In the genomic region with DNA sequence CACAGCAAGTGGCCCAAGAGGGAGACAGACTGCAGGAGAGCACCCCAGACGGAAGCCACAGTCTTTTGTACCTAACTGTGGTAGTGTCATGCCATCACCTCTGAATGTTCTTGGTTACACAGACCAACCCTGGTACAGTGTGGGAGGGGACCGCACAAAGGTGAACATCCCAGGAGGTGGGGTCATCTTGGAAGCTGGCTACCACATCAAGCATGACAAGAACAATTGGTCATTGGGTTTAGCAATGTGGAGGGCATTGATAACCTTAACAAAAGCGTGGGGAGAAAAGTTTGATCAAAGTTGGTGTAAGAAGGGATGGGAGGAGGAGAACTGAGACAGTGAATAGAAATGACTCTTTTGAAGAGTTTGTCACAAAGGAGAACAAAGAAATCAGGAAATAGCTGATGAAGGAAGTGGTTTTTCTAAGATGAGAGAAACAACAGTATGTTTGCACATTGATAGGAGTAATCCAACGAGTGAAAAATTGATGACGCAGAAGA, we compare ENCODE assay signal across 12 cellular contexts.
DNase-seq lines count a peak whose midpoint lies in the region; ATAC-seq and TF ChIP-seq lines count a peak whose summit lies in the region.
"Had no signal": no experiment of that assay in that cellular context is flagged by ENCODE, and none has a peak within 500 bp of the region (broad histone marks: within the 10 kb centered on the region; RNA-seq: fewer than 3 reads in every experiment).

No MANE protein-coding gene starts in this region.

- no peaks in the 10 kb centered on the region for H3K27me3 ChIP-seq in CD8-positive, alpha-beta memory T cell (ENCODE audit: insufficient read depth, low read length, poor library complexity, severe bottlenecking)
- peaks cover 11% of the 10 kb centered on the region for H3K27me3 ChIP-seq in suprapubic skin
- H3K27me3 ChIP-seq: cardiac muscle cell had no signal

- H3K36me3 Mint-ChIP-seq in CD8-positive, alpha-beta memory T cell: no peaks in the 10 kb centered on the region
- no peaks in the 10 kb centered on the region for H3K36me3 Mint-ChIP-seq in activated CD4-positive, alpha-beta T cell treated with anti-CD3 and anti-CD28 coated beads, Interleukin-2, amount 10 ng/mL, durations not matched to agents 24 days and 14 days (ENCODE audit: low read depth)
- peaks cover 5% of the 10 kb centered on the region for H3K36me3 Mint-ChIP-seq in activated naive CD4-positive, alpha-beta T cell treated with anti-CD3 and anti-CD28 coated beads, Interleukin-2, amount 10 ng/mL, durations not matched to agents 7 days and 5 days
- no peaks in the 10 kb centered on the region for H3K36me3 Mint-ChIP-seq in osteocyte (ENCODE audit: unreplicated experiment)

- no peak for TF ChIP-seq POLR2A in suprapubic skin (IDR thresholded peaks at IDR 0.05)

- peaks cover 0 to 2% of the 10 kb centered on the region in 2 donors for H3K27me3 Mint-ChIP-seq in CD8-positive, alpha-beta memory T cell
- H3K27me3 Mint-ChIP-seq in activated CD4-positive, alpha-beta T cell treated with anti-CD3 and anti-CD28 coated beads, Interleukin-2, amount 10 ng/mL, durations not matched to agents 24 days and 14 days: no peaks in the 10 kb centered on the region
- no peaks in the 10 kb centered on the region for H3K27me3 Mint-ChIP-seq in activated naive CD4-positive, alpha-beta T cell treated with anti-CD3 and anti-CD28 coated beads, Interleukin-2, amount 10 ng/mL, durations not matched to agents 7 days and 5 days
- H3K27me3 Mint-ChIP-seq in osteocyte (ENCODE audit: unreplicated experiment): no peaks in the 10 kb centered on the region

- peaks cover 32 to 49% (median 34%) of the 10 kb centered on the region in 3 donors for H3K4me1 Mint-ChIP-seq in CD8-positive, alpha-beta memory T cell
- H3K4me1 Mint-ChIP-seq in activated CD4-positive, alpha-beta T cell treated with anti-CD3 and anti-CD28 coated beads, Interleukin-2, amount 10 ng/mL, durations not matched to agents 24 days and 14 days: peaks cover 46% of the 10 kb centered on the region
- peaks cover 36% of the 10 kb centered on the region for H3K4me1 Mint-ChIP-seq in activated naive CD4-positive, alpha-beta T cell treated with anti-CD3 and anti-CD28 coated beads, Interleukin-2, amount 10 ng/mL, durations not matched to agents 7 days and 5 days
- H3K4me1 Mint-ChIP-seq in osteocyte (ENCODE audit: unreplicated experiment): no peaks in the 10 kb centered on the region

- no peaks in the 10 kb centered on the region for H3K9me3 ChIP-seq in CD8-positive, alpha-beta memory T cell (ENCODE audit: low read length)
- no peaks in the 10 kb centered on the region for H3K9me3 ChIP-seq in suprapubic skin
- H3K9me3 ChIP-seq: sigmoid colon, thoracic aorta had no signal

- WGBS in suprapubic skin: 74% methylated on average over 4 of the region's 5 CpGs

- intact Hi-C loops in activated CD4-positive, alpha-beta T cell treated with anti-CD3 and anti-CD28 coated beads, Interleukin-2, amount 10 ng/mL, durations not matched to agents 24 days and 14 days (cut with micrococcal nuclease): loop anchor here (2.0 to 10.0 kb wide), 8 partner anchors 79 to 1221 kb away; a partner anchor contains a TSS

- no peaks in the 10 kb centered on the region for H3K9me3 Mint-ChIP-seq in CD8-positive, alpha-beta memory T cell
- no peaks in the 10 kb centered on the region for H3K9me3 Mint-ChIP-seq in activated CD4-positive, alpha-beta T cell treated with anti-CD3 and anti-CD28 coated beads, Interleukin-2, amount 10 ng/mL, durations not matched to agents 24 days and 14 days
- no peaks in the 10 kb centered on the region for H3K9me3 Mint-ChIP-seq in activated naive CD4-positive, alpha-beta T cell treated with anti-CD3 and anti-CD28 coated beads, Interleukin-2, amount 10 ng/mL, durations not matched to agents 7 days and 5 days
- no peaks in the 10 kb centered on the region for H3K9me3 Mint-ChIP-seq in osteocyte (ENCODE audit: unreplicated experiment)

- POLR2A ChIA-PET in CD8-positive, alpha-beta memory T cell (lab: Charles Lee): no interaction called here

- ATAC-seq in GM21723 (IDR thresholded peaks at IDR 0.05; ENCODE audit: unreplicated experiment) (no peak), HG03025 (IDR thresholded peaks at IDR 0.05; ENCODE audit: low FRiP score, unreplicated experiment) (no peak)

- no peaks in the 10 kb centered on the region for H3K36me3 ChIP-seq in CD8-positive, alpha-beta memory T cell (ENCODE audit: insufficient read depth, low read length)
- H3K36me3 ChIP-seq in suprapubic skin: no peaks in the 10 kb centered on the region
- H3K36me3 ChIP-seq: cardiac muscle cell, sigmoid colon, thoracic aorta had no signal

- TF ChIP-seq EP300 in suprapubic skin (IDR thresholded peaks at IDR 0.05): no peak

- peak overlapping the region; percentile 13 for H3K27ac ChIP-seq in CD8-positive, alpha-beta memory T cell (ENCODE audit: low read depth, low read length)
- H3K27ac ChIP-seq in suprapubic skin: no peak overlapping the region
- H3K27ac ChIP-seq: cardiac muscle cell, sigmoid colon, thoracic aorta had no signal

- H3K4me3 Mint-ChIP-seq in CD8-positive, alpha-beta memory T cell: no peak overlapping the region
- no peak overlapping the region for H3K4me3 Mint-ChIP-seq in activated CD4-positive, alpha-beta T cell treated with anti-CD3 and anti-CD28 coated beads, Interleukin-2, amount 10 ng/mL, durations not matched to agents 24 days and 14 days
- no peak overlapping the region for H3K4me3 Mint-ChIP-seq in activated naive CD4-positive, alpha-beta T cell treated with anti-CD3 and anti-CD28 coated beads, Interleukin-2, amount 10 ng/mL, durations not matched to agents 7 days and 5 days
- no peak overlapping the region for H3K4me3 Mint-ChIP-seq in osteocyte (ENCODE audit: unreplicated experiment)

- H3K4me3 ChIP-seq in CD8-positive, alpha-beta memory T cell (ENCODE audit: low read length): peak overlapping the region; percentile 26
- H3K4me3 ChIP-seq in suprapubic skin: no peak overlapping the region
- H3K4me3 ChIP-seq: cardiac muscle cell, sigmoid colon, thoracic aorta had no signal

- peaks cover 88% of the 10 kb centered on the region for H3K4me1 ChIP-seq in CD8-positive, alpha-beta memory T cell (ENCODE audit: insufficient read depth, low read length)
- no peaks in the 10 kb centered on the region for H3K4me1 ChIP-seq in suprapubic skin
- H3K4me1 ChIP-seq: sigmoid colon had no signal

- CTCF ChIA-PET in CD8-positive, alpha-beta memory T cell (lab: Charles Lee): interaction anchor here (1.1 to 3.0 kb wide), 4 partner anchors 23 to 206 kb away, joined by 4 to 12 read pairs (median 8); no protein-coding TSS in a partner anchor
- CTCF ChIA-PET in activated naive CD4-positive, alpha-beta T cell treated with anti-CD3 and anti-CD28 coated beads, Interleukin-2, amount 10 ng/mL, durations not matched to agents 7 days and 5 days (lab: Charles Lee): interaction anchor here (0.5 to 4.2 kb wide), 3 partner anchors 11 to 206 kb away, joined by 3 to 32 read pairs (median 3); no protein-coding TSS in a partner anchor

- H3K27ac Mint-ChIP-seq in CD8-positive, alpha-beta memory T cell: no peak overlapping the region
- no peak overlapping the region for H3K27ac Mint-ChIP-seq in activated CD4-positive, alpha-beta T cell treated with anti-CD3 and anti-CD28 coated beads, Interleukin-2, amount 10 ng/mL, durations not matched to agents 24 days and 14 days
- no peak overlapping the region for H3K27ac Mint-ChIP-seq in activated naive CD4-positive, alpha-beta T cell treated with anti-CD3 and anti-CD28 coated beads, Interleukin-2, amount 10 ng/mL, durations not matched to agents 7 days and 5 days
- H3K27ac Mint-ChIP-seq in osteocyte (ENCODE audit: unreplicated experiment): no peak overlapping the region

- DNase-seq in CD8-positive, alpha-beta memory T cell: peak in 3 of 5 donors; percentile 63 to 88 (median 67)
- DNase-seq in activated CD4-positive, alpha-beta T cell treated with anti-CD3 and anti-CD28 coated beads, Interleukin-2, amount 10 ng/mL, durations not matched to agents 24 days and 14 days: peak; percentile 88
- peak; percentile 78 for DNase-seq in activated naive CD4-positive, alpha-beta T cell treated with anti-CD3 and anti-CD28 coated beads, Interleukin-2, amount 10 ng/mL, durations not matched to agents 7 days and 5 days
- DNase-seq in stimulated activated CD4-positive, alpha-beta T cell treated with anti-CD3 and anti-CD28 coated beads, Interleukin-4, amount 100 ng/mL, for 24 hours: peak; percentile 30
- no peak for DNase-seq in osteocyte (ENCODE audit: extremely low spot score, unreplicated experiment)
- DNase-seq in suprapubic skin (ENCODE audit: low spot score in 2 of 2): no peak
- DNase-seq: NCI-H510A treated with DMSO at 0.1 percent for 48 hours, sigmoid colon had no signal

- TF ChIP-seq CTCF in osteocyte (IDR thresholded peaks at IDR 0.05) (no peak), suprapubic skin (IDR thresholded peaks at IDR 0.05) (no peak)

Comparison
In these comparisons a context has a peak if more than half of its experiments do, and no peak if none do; other contexts are left out.
1. DNase-seq: peak in CD8-positive, alpha-beta memory T cell (3 of 5), activated CD4-positive, alpha-beta T cell treated with anti-CD3 and anti-CD28 coated beads, Interleukin-2, amount 10 ng/mL, durations not matched to agents 24 days and 14 days (single experiment), activated naive CD4-positive, alpha-beta T cell treated with anti-CD3 and anti-CD28 coated beads, Interleukin-2, amount 10 ng/mL, durations not matched to agents 7 days and 5 days (single experiment) and stimulated activated CD4-positive, alpha-beta T cell treated with anti-CD3 and anti-CD28 coated beads, Interleukin-4, amount 100 ng/mL, for 24 hours (single experiment); none in osteocyte (single experiment) and suprapubic skin (0 of 2).